16 cellular contexts compared by ENCODE assay signal in the genomic region with DNA sequence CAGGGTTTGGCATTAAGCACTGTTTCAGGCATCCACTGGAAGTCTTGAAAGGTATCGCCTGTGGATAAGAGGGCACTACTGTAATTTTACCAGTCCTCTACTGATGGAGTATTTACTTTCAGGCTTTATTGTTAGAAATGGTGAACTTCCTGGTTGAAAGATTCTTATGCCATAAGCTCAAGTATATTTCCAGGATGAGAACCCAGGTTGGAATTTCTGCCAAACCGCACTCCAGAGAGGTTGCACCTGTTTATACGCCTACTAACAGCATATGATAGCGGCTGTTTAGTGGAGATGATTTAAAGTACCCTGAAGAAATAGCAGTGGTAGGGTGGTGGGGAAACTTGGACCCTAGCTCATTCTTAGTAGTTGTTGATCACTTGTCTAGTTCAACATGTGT. TPM values are rescaled to one million over a fixed set of nuclear protein-coding genes. Genes with fewer than 3 reads are reported as not detected.
DNase-seq lines count a peak whose midpoint lies in the region; ATAC-seq and TF ChIP-seq lines count a peak whose summit lies in the region.
"Had no signal": no experiment of that assay in that cellular context is flagged by ENCODE, and none has a peak within 500 bp of the region (broad histone marks: within the 10 kb centered on the region; RNA-seq: fewer than 3 reads in every experiment).

No MANE protein-coding gene starts in this region.

- intact Hi-C loops in colonic mucosa (cut with DNase I) = loop anchor here (5.0 kb wide), 1 partner anchor 44 kb away; no protein-coding TSS in a partner anchor

- H3K4me1 ChIP-seq in colonic mucosa (peaks cover 33% of the 10 kb centered on the region), skeletal muscle tissue (ENCODE audit: control insufficient read depth in 3 of 3, insufficient read depth in 3 of 3, low read length in 3 of 3) (peaks cover 40 to 42% (median 42%) of the 10 kb centered on the region in 3 donors)

- H3K9ac ChIP-seq in colonic mucosa (ENCODE audit: low read depth in 2 of 2, low read length in 2 of 2) = peak overlapping the region in 1 of 2 donors; percentile 19
- H3K9ac ChIP-seq in skeletal muscle tissue (ENCODE audit: low read depth in 1 of 3, low read length in 3 of 3) = peak overlapping the region in 1 of 3 donors; percentile 2

- H3K4me3 ChIP-seq in colonic mucosa = no peak overlapping the region
- H3K4me3 ChIP-seq in skeletal muscle tissue (ENCODE audit: low read length in 3 of 3) = no peak overlapping the region
- H3K4me3 ChIP-seq: thoracic aorta had no signal

- DNase-seq in HT-29 (ENCODE audit: low spot score) = peak; percentile 74
- DNase-seq in NCI-H2029 treated with DMSO at 0.1 percent for 48 hours (lab: John Stamatoyannopoulos, UW) = peak; percentile 63
- DNase-seq in colonic mucosa = peak; percentile 77
- DNase-seq in central memory CD4-positive, alpha-beta T cell = no peak
- no peak for DNase-seq in GDM1 (lab: John Stamatoyannopoulos, UW)
- DNase-seq: activated CD4-positive, alpha-beta memory T cell treated with anti-CD3 and anti-CD28 coated beads for 36 hours; activated naive CD8-positive, alpha-beta T cell treated with anti-CD3 and anti-CD28 coated beads, Interleukin-2, amount 50 U/mL, for 24 hours; BE2C; cerebellar nuclear complex; NCI-H446; right cardiac atrium; stimulated activated CD4-positive, alpha-beta T cell treated with anti-CD3 and anti-CD28 coated beads, Interleukin-4, amount 100 ng/mL, for 1 hour; stimulated activated CD8-positive, alpha-beta memory T cell treated with anti-CD3 and anti-CD28 coated beads, Interleukin-4, amount 100 ng/mL, for 48 hours had no signal

- H3K27ac ChIP-seq in colonic mucosa (peak overlapping the region; percentile 73), skeletal muscle tissue (ENCODE audit: low read depth, low read length) (peak overlapping the region; percentile 29)
- H3K27ac ChIP-seq: thoracic aorta had no signal

- H3K9me3 ChIP-seq in colonic mucosa (no peaks in the 10 kb centered on the region), skeletal muscle tissue (ENCODE audit: control insufficient read depth in 3 of 3, low read length in 3 of 3) (no peaks in the 10 kb centered on the region)
- H3K9me3 ChIP-seq: BE2C, thoracic aorta had no signal

- H3K27me3 ChIP-seq in colonic mucosa = no peaks in the 10 kb centered on the region
- no peaks in the 10 kb centered on the region for H3K27me3 ChIP-seq in skeletal muscle tissue (ENCODE audit: control insufficient read depth in 3 of 3, insufficient read depth in 3 of 3, low read length in 3 of 3)
- H3K27me3 ChIP-seq: BE2C had no signal

- ATAC-seq in GM18907 (IDR thresholded peaks at IDR 0.05; ENCODE audit: unreplicated experiment) = no peak
- ATAC-seq: right cardiac atrium had no signal

- TF ChIP-seq CTCF in colonic mucosa (IDR thresholded peaks at IDR 0.05) = no peak

- H3K36me3 ChIP-seq in colonic mucosa (no peaks in the 10 kb centered on the region), skeletal muscle tissue (ENCODE audit: control insufficient read depth in 3 of 3, insufficient read depth in 3 of 3, low read length in 3 of 3) (no peaks in the 10 kb centered on the region)
- H3K36me3 ChIP-seq: BE2C, thoracic aorta had no signal

RNA-seq across cellular contexts. Expression of gene FNIP2, which starts 9.9 kb away (rescaled TPM):
- 13.4 and 15.1 TPM in 2 replicates for total RNA-seq in HT-29 (2014; rRNA removed; shearing (Covaris generic))
- total RNA-seq in colonic mucosa (10 to 100 TPM; 56.2 to 89.6 TPM), skeletal muscle tissue (21.4 TPM)

RNA-seq across cellular contexts. Expression of gene PPID, which starts 55.5 kb away (rescaled TPM):
- 10.5 and 10.6 TPM in 2 replicates for total RNA-seq in HT-29 (2014; rRNA removed; shearing (Covaris generic))
- total RNA-seq in colonic mucosa (10 to 100 TPM; 20.3 to 48.5 TPM), skeletal muscle tissue (24.0 TPM)

Comparison
In these comparisons a context has a peak if more than half of its experiments do, and no peak if none do; other contexts are left out.
1. DNase-seq: peak in HT-29 (single experiment), NCI-H2029 treated with DMSO at 0.1 percent for 48 hours (single experiment) and colonic mucosa (single experiment); none in central memory CD4-positive, alpha-beta T cell (single experiment) and GDM1 (single experiment).